In the genomic region with DNA sequence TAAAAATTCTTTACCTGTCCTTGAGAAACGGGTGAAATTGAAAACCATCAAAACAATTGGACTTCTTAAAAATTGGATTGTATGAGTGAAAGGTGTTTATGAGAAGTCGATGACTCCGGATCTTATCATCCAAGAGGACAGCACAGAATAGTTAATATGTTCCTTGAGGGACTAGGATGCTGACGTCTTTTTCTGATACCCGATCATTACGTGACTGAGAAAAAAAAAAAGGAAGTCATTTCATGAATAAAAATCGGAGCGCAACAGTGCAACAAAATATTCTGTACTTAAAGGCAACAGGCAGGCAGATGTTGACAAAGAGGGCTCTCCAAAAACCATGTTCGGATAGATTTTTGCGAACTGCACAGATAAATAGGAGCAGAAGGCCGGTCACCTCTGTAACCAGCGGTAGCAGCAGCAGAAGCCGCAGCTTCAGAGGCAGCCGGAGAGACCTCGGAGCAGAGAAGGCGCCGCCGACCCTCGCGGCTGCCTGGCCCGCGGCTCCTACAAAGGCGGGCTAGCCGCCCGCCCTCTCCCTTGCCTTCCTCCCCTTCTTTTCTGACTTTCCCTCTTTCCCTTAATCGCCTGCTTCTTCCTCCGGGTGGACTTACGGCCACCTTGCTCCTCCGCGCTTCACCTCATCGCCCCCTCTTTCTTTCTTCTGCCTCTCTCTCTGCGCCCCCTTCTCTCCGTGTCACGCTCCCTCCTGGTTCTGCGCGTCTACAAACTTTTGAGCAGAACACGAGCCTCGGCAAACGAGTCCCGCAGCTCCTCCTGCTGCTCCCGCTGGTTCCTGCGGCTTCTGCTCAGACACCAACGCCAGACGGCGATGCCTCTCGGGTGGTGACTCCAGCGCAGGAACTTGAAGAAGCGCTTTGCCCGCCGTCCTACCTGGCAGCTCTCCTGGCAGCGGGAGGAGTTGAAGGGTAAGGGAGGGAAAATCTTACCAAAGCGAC, we compare ENCODE assay signal across 11 cellular contexts. TPM values are rescaled to one million over a fixed set of nuclear protein-coding genes. Genes with fewer than 3 reads are reported as not detected.
DNase-seq lines count a peak whose midpoint lies in the region; ATAC-seq lines count a peak whose summit lies in the region.
"Had no signal": no experiment of that assay in that cellular context is flagged by ENCODE, and none has a peak within 500 bp of the region (broad histone marks: within the 10 kb centered on the region; RNA-seq: fewer than 3 reads in every experiment).

TSS of gene ADCYAP1 (plus strand) at position 737 of the 956 bp plus-strand sequence. CDS start 516 bp downstream, outside the sequence.

- H3K27me3 Mint-ChIP-seq in CD4-positive, alpha-beta memory T cell = peaks cover 54 to 58% of the 10 kb centered on the region in 2 donors

- H3K27ac ChIP-seq in CD4-positive, alpha-beta memory T cell (ENCODE audit: low read depth, low read length) = no peak within 1 kb of the TSS
- no peak within 1 kb of the TSS for H3K27ac ChIP-seq in GM23248
- H3K27ac ChIP-seq: heart left ventricle, tibial artery had no signal

- H3K9me3 ChIP-seq in CD4-positive, alpha-beta memory T cell (ENCODE audit: control insufficient read depth in 1 of 2, low read length in 2 of 2) = no peaks in the 10 kb centered on the region
- H3K9me3 ChIP-seq in GM23248 (ENCODE audit: low read depth) = no peaks in the 10 kb centered on the region
- peaks cover 4% of the 10 kb centered on the region for H3K9me3 ChIP-seq in iPS-18c (ENCODE audit: control insufficient read depth, insufficient read depth, low read length)
- H3K9me3 ChIP-seq: heart left ventricle, tibial artery had no signal

- H3K9ac ChIP-seq in GM23248 = no peak within 1 kb of the TSS

- peaks cover 2 to 20% (median 8%) of the 10 kb centered on the region in 8 donors for H3K9me3 Mint-ChIP-seq in CD4-positive, alpha-beta memory T cell

- H3K4me1 Mint-ChIP-seq in CD4-positive, alpha-beta memory T cell = peaks cover 7 to 21% (median 13%) of the 10 kb centered on the region in 4 donors

- H3K4me2 ChIP-seq in GM23248 (ENCODE audit: unreplicated experiment) = no peak within 1 kb of the TSS

- peaks cover 2 to 6% of the 10 kb centered on the region in 2 donors for H3K36me3 Mint-ChIP-seq in CD4-positive, alpha-beta memory T cell

- peak within 1 kb of the TSS in 5 of 8 donors; percentile 59 to 75 (median 68) for H3K4me3 Mint-ChIP-seq in CD4-positive, alpha-beta memory T cell

- ATAC-seq in HG02870 (IDR thresholded peaks at IDR 0.05; ENCODE audit: unreplicated experiment) (no peak), GM19463 (IDR thresholded peaks at IDR 0.05; ENCODE audit: unreplicated experiment) (no peak)
- ATAC-seq: heart left ventricle had no signal

- no peaks in the 10 kb centered on the region for H3F3A ChIP-seq in GM23248 (ENCODE audit: insufficient read depth)

- CTCF ChIA-PET in CD4-positive, alpha-beta memory T cell (lab: Charles Lee; ENCODE audit: partially characterized antibody) = no interaction called here

- WGBS in GM23248 (ENCODE audit: low coverage in 1 of 2, low lambda C conversion rate in 2 of 2, missing lambda C conversion rate in 2 of 2), 2 experiments = 9% methylated on average over 49 to 52 of the region's 52 CpGs

- H3K9me2 ChIP-seq in GM23248 (ENCODE audit: insufficient read depth) = no peaks in the 10 kb centered on the region

- no peaks in the 10 kb centered on the region for H3K36me3 ChIP-seq in CD4-positive, alpha-beta memory T cell (ENCODE audit: insufficient read depth, low read length)
- H3K36me3 ChIP-seq in GM23248 (ENCODE audit: low read depth) = no peaks in the 10 kb centered on the region
- H3K36me3 ChIP-seq: heart left ventricle, tibial artery had no signal

- H3K27ac Mint-ChIP-seq in CD4-positive, alpha-beta memory T cell = peak within 1 kb of the TSS in 1 of 7 donors; percentile 28

- no peak within 1 kb of the TSS for H2AFZ ChIP-seq in GM23248

- H4K20me1 ChIP-seq in GM23248 (ENCODE audit: insufficient read depth) = no peaks in the 10 kb centered on the region

- no peak within 1 kb of the TSS for H3K4me3 ChIP-seq in CD4-positive, alpha-beta memory T cell (ENCODE audit: low read length in 2 of 2)
- H3K4me3 ChIP-seq in GM23248 (no peak within 1 kb of the TSS), iPS-18c (ENCODE audit: insufficient read depth, low read depth, low read length) (peak within 1 kb of the TSS; percentile 61)

- intact Hi-C loops in CD4-positive, alpha-beta memory T cell (cut with micrococcal nuclease) = no loop called here

- no peaks in the 10 kb centered on the region for H3K79me2 ChIP-seq in GM23248 (ENCODE audit: insufficient read depth)

- peaks cover 50% of the 10 kb centered on the region for H3K27me3 ChIP-seq in CD4-positive, alpha-beta memory T cell (ENCODE audit: insufficient read depth, low read length)
- peaks cover 67% of the 10 kb centered on the region for H3K27me3 ChIP-seq in GM23248 (replicated peaks; ENCODE audit: insufficient read depth)

- in situ Hi-C loops in GM23248 (cut with MboI) = no loop called here

- DNase-seq in CD4-positive, alpha-beta memory T cell = no peak
- peak; percentile 40 for DNase-seq in GM23248
- DNase-seq in SK-N-DZ (ENCODE audit: low spot score) = peak; percentile 77
- no peak for DNase-seq in stimulated activated CD4-positive, alpha-beta T cell treated with anti-CD3 and anti-CD28 coated beads, Interleukin-2, amount 100 ng/mL, for 48 hours
- DNase-seq in NCI-H1930 (lab: John Stamatoyannopoulos, UW) = no peak
- DNase-seq: activated effector memory CD4-positive, alpha-beta T cell treated with Interleukin-2 at 50 U/mL for 16 hours had no signal

- H3K4me1 ChIP-seq in CD4-positive, alpha-beta memory T cell (ENCODE audit: insufficient read depth, low read length) = peaks cover 24% of the 10 kb centered on the region
- H3K4me1 ChIP-seq in GM23248 (ENCODE audit: insufficient read depth) = no peaks in the 10 kb centered on the region

- POLR2A ChIA-PET in CD4-positive, alpha-beta memory T cell (lab: Charles Lee; ENCODE audit: partially characterized antibody) = no interaction called here

RNA-seq across cellular contexts. Expression of gene ADCYAP1, which starts in this region (rescaled TPM):
- not detected for total RNA-seq in CD4-positive, alpha-beta memory T cell
- not detected for polyA plus RNA-seq in CD4-positive, alpha-beta memory T cell
- total RNA-seq in GM23248 (2014; rRNA removed; shearing (Covaris generic)) = not detected in 2 replicates
- polyA plus RNA-seq in GM23248 (2016; fragmentation: Nextera tagmentation; extraction: Ambion mirVana) = not detected in 2 replicates
- 46.9 and 71.1 TPM in 2 replicates for polyA plus RNA-seq in SK-N-DZ (2014; cell fraction: cytosol; rRNA removed)
- polyA plus RNA-seq in SK-N-DZ (2014; cell fraction: nucleus; rRNA removed) = 58.0 and 62.8 TPM in 2 replicates

Comparison
In these comparisons a context has a peak if more than half of its experiments do, and no peak if none do; other contexts are left out.
1. Peak in DNase-seq in GM23248; RNA of the gene not detected or under 1 TPM.